ENCODE assay signal across 8 cellular contexts in the genomic region with DNA sequence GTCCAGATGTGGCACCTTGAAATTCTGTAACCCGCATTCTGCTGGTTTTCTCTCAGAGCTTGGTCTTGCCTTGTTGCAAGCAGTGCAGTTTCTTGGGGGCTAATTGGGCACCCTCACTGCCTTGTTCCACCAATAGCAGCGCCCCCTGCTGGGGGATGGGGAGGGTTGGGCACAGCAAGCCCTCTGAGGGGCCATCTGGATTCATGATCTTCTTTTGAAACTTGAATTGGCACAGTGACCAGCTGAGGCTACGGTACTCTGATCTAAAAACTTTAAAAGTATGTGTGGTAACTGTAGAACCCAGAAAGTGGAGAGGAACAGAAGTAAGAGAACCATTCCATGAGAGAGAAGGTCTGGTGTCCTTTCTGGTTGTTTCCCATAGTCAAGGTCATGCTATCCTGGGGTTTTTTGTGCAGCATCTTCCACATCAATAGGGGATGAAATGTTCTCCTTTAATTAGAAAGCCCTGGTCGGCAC.
DNase-seq lines count a peak whose midpoint lies in the region; ATAC-seq and TF ChIP-seq lines count a peak whose summit lies in the region.

No MANE protein-coding gene starts in this region.

- H3K36me3 Mint-ChIP-seq in activated naive CD8-positive, alpha-beta T cell treated with anti-CD3 and anti-CD28 coated beads, Interleukin-2, amount 50 U/mL, for 24 hours (ENCODE audit: low read depth) = peaks cover 78% of the 10 kb centered on the region

- H3K27me3 Mint-ChIP-seq in activated naive CD8-positive, alpha-beta T cell treated with anti-CD3 and anti-CD28 coated beads, Interleukin-2, amount 50 U/mL, for 24 hours = no peaks in the 10 kb centered on the region
- no peaks in the 10 kb centered on the region for H3K27me3 Mint-ChIP-seq in stimulated activated naive CD8-positive, alpha-beta T cell treated with anti-CD3 and anti-CD28 coated beads, Interleukin-15, amount 100 ng/mL, for 72 hours

- H3K4me1 Mint-ChIP-seq in activated naive CD8-positive, alpha-beta T cell treated with anti-CD3 and anti-CD28 coated beads, Interleukin-2, amount 50 U/mL, for 24 hours = peaks cover 52% of the 10 kb centered on the region
- H3K4me1 Mint-ChIP-seq in stimulated activated naive CD8-positive, alpha-beta T cell treated with anti-CD3 and anti-CD28 coated beads, Interleukin-15, amount 100 ng/mL, for 72 hours = peaks cover 64% of the 10 kb centered on the region

- no peak overlapping the region for H3K27ac Mint-ChIP-seq in activated naive CD8-positive, alpha-beta T cell treated with anti-CD3 and anti-CD28 coated beads, Interleukin-2, amount 50 U/mL, for 24 hours
- H3K27ac Mint-ChIP-seq in stimulated activated naive CD8-positive, alpha-beta T cell treated with anti-CD3 and anti-CD28 coated beads, Interleukin-15, amount 100 ng/mL, for 72 hours = no peak overlapping the region

- no peak overlapping the region for H3K4me3 Mint-ChIP-seq in activated naive CD8-positive, alpha-beta T cell treated with anti-CD3 and anti-CD28 coated beads, Interleukin-2, amount 50 U/mL, for 24 hours
- no peak overlapping the region for H3K4me3 Mint-ChIP-seq in stimulated activated naive CD8-positive, alpha-beta T cell treated with anti-CD3 and anti-CD28 coated beads, Interleukin-15, amount 100 ng/mL, for 72 hours

- peak; percentile 22 for DNase-seq in RPMI8226
- peak; percentile 73 for DNase-seq in activated naive CD8-positive, alpha-beta T cell treated with anti-CD3 and anti-CD28 coated beads, Interleukin-2, amount 50 U/mL, for 24 hours
- DNase-seq in left kidney (ENCODE audit: low read depth, low spot score) = peak; percentile 34
- DNase-seq in stimulated activated naive CD8-positive, alpha-beta T cell treated with anti-CD3 and anti-CD28 coated beads, Interleukin-15, amount 100 ng/mL, for 72 hours = peak; percentile 53 to 56
- DNase-seq in MV-4-11 (lab: John Stamatoyannopoulos, UW) = no peak
- no peak for DNase-seq in EL

- no peaks in the 10 kb centered on the region for H3K9me3 Mint-ChIP-seq in activated naive CD8-positive, alpha-beta T cell treated with anti-CD3 and anti-CD28 coated beads, Interleukin-2, amount 50 U/mL, for 24 hours
- H3K9me3 Mint-ChIP-seq in stimulated activated naive CD8-positive, alpha-beta T cell treated with anti-CD3 and anti-CD28 coated beads, Interleukin-15, amount 100 ng/mL, for 72 hours = no peaks in the 10 kb centered on the region

- peak; percentile 83 for TF ChIP-seq CTCF in GM12874 (IDR thresholded peaks at IDR 0.05; ENCODE audit: insufficient read depth, low read depth, low read length)

- no peak for ATAC-seq in activated naive CD8-positive, alpha-beta T cell treated with anti-CD3 and anti-CD28 coated beads, Interleukin-2, amount 50 U/mL, for 24 hours
- no peak for ATAC-seq in stimulated activated naive CD8-positive, alpha-beta T cell treated with anti-CD3 and anti-CD28 coated beads, Interleukin-15, amount 100 ng/mL, for 72 hours
- no peak for ATAC-seq in HG03175 (IDR thresholded peaks at IDR 0.05; ENCODE audit: unreplicated experiment)

Comparison
In these comparisons a context has a peak if more than half of its experiments do, and no peak if none do; other contexts are left out.
1. DNase-seq: peak in RPMI8226 (single experiment), activated naive CD8-positive, alpha-beta T cell treated with anti-CD3 and anti-CD28 coated beads, Interleukin-2, amount 50 U/mL, for 24 hours (single experiment), left kidney (single experiment) and stimulated activated naive CD8-positive, alpha-beta T cell treated with anti-CD3 and anti-CD28 coated beads, Interleukin-15, amount 100 ng/mL, for 72 hours (2 of 2); none in MV-4-11 (single experiment) and EL (single experiment).